ENCODE assay signal across 1 cellular context in the genomic region with DNA sequence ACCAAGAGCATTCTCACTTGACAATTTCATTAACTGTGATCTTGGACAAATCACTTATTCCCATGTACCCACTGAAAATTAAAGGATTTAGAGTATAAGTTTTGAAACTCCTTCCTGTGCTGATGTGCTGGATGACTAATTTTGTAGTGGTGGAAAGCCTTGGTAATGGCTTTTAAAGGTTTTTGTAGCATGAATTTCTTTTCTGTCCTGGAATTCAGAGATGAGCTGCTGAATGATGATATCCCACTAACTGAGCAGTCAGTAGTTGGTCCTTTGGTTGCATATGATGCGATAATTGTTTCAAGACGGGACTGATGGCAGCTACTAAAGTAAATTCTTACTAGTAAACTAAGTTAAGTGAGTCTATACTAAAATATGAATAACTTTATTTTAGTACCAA.
TF ChIP-seq lines count a peak whose summit lies in the region.

No MANE protein-coding gene starts in this region.

TF ChIP-seq in A549, 52 proteins besides CTCF, POLR2A, EP300 and RAD21 (continued from another document):
- TF ChIP-seq PBX3 (IDR thresholded peaks at IDR 0.05), result no peak
- TF ChIP-seq HOXB13 (CRISPR knock-in tag; IDR thresholded peaks at IDR 0.05; ENCODE audit: low read depth), result no peak
- no peak for TF ChIP-seq CHD2 (IDR thresholded peaks at IDR 0.05; ENCODE audit: low read length, partially characterized antibody)
